24 cellular contexts compared by ENCODE assay signal in the genomic region with DNA sequence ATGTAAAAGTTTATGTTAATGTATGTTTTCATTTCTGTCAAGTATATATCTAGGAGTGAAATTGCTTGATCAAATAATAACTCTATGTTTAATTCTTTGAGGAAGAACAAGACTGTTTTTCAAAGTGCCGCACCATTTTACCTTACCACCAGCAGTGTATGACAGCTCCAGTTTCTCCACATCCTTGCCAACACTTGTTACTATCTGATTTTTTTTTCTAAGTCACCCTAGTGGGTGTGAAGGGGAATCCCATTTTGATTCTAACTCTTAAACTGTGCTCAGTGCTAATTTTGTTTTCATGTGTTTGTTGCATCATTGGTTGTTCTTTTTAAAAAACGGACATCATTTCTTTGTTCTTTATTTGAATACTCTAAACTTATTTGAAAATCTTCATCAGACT.
"Had no signal": no experiment of that assay in that cellular context is flagged by ENCODE, and none has a peak within 500 bp of the region (broad histone marks: within the 10 kb centered on the region; RNA-seq: fewer than 3 reads in every experiment).

No MANE protein-coding gene starts in this region.

- H3K4me3 Mint-ChIP-seq: mesothelial cell of epicardium; naive B cell; nephron progenitor cell; stimulated activated memory B cell treated with anti-CD40 and anti-IgM and Interleukin-4, amounts not matched to agents 10 μg/mL and 1 μg/mL and 100 μg/mL, for 72 hours had no signal

- H3K27me3 Mint-ChIP-seq: stimulated activated memory B cell treated with anti-CD40 and anti-IgM and Interleukin-4, amounts not matched to agents 10 μg/mL and 1 μg/mL and 100 μg/mL, for 72 hours had no signal

- DNase-seq: dorsolateral prefrontal cortex; effector CD4-positive, alpha-beta T cell; head of caudate nucleus; left cardiac atrium; left lung; mesenchymal stem cell; mucosa of descending colon; naive B cell; nephron progenitor cell; nucleus accumbens; sigmoid colon; stimulated activated CD4-positive, alpha-beta T cell treated with anti-CD3 and anti-CD28 coated beads, Interleukin-2, amount 100 ng/mL, for 24 hours; stimulated activated CD4-positive, alpha-beta T cell treated with anti-CD3 and anti-CD28 coated beads, Interleukin-4, amount 100 ng/mL, for 24 hours; stimulated activated naive CD8-positive, alpha-beta T cell treated with anti-CD3 and anti-CD28 coated beads, Interleukin-15, Interleukin-2, amounts not matched to agents 100 U/mL and 50 U/mL, for 24 hours; transverse colon; upper lobe of right lung; uterus had no signal

- H3K36me3 ChIP-seq: left lung, prostate gland, right atrium auricular region, sigmoid colon, suprapubic skin, transverse colon, upper lobe of right lung, uterus had no signal

- H3K4me3 ChIP-seq: dorsolateral prefrontal cortex, left lung, mucosa of descending colon, prostate gland, right atrium auricular region, sigmoid colon, suprapubic skin, transverse colon, upper lobe of right lung, uterus had no signal

- H3K9me3 ChIP-seq: left lung, prostate gland, transverse colon, upper lobe of right lung had no signal

- H3K27ac Mint-ChIP-seq: mesothelial cell of epicardium; nephron progenitor cell; stimulated activated memory B cell treated with anti-CD40 and anti-IgM and Interleukin-4, amounts not matched to agents 10 μg/mL and 1 μg/mL and 100 μg/mL, for 72 hours had no signal

- H3K36me3 Mint-ChIP-seq: naive B cell; stimulated activated memory B cell treated with anti-CD40 and anti-IgM and Interleukin-4, amounts not matched to agents 10 μg/mL and 1 μg/mL and 100 μg/mL, for 72 hours had no signal

- ATAC-seq: left cardiac atrium; left lung; mucosa of descending colon; stimulated activated memory B cell treated with anti-CD40 and anti-IgM and Interleukin-4, amounts not matched to agents 10 μg/mL and 1 μg/mL and 100 μg/mL, for 72 hours; stimulated activated naive CD8-positive, alpha-beta T cell treated with anti-CD3 and anti-CD28 coated beads, Interleukin-15, Interleukin-2, amounts not matched to agents 100 U/mL and 50 U/mL, for 24 hours; upper lobe of right lung had no signal

- H3K27ac ChIP-seq: dorsolateral prefrontal cortex, left lung, prostate gland, right atrium auricular region, sigmoid colon, suprapubic skin, transverse colon, upper lobe of right lung, uterus had no signal

- FAIRE-seq: colon, frontal cortex had no signal

- H3K27me3 ChIP-seq: left lung, right atrium auricular region, sigmoid colon, suprapubic skin, transverse colon, upper lobe of right lung, uterus had no signal

- H3K4me1 ChIP-seq: left lung, prostate gland, right atrium auricular region, sigmoid colon, suprapubic skin, transverse colon, upper lobe of right lung, uterus had no signal

- H3K4me1 Mint-ChIP-seq: naive B cell; stimulated activated memory B cell treated with anti-CD40 and anti-IgM and Interleukin-4, amounts not matched to agents 10 μg/mL and 1 μg/mL and 100 μg/mL, for 72 hours had no signal
